Comparison of ENCODE assay signal across 10 cellular contexts in genomic region chr5:125140855-125141254, GRCh38.
DNase-seq lines count a peak whose midpoint lies in the region; ATAC-seq and TF ChIP-seq lines count a peak whose summit lies in the region.
"Had no signal": no experiment of that assay in that cellular context is flagged by ENCODE, and none has a peak within 500 bp of the region (broad histone marks: within the 10 kb centered on the region; RNA-seq: fewer than 3 reads in every experiment).

No MANE protein-coding gene starts in this region.

- no peaks in the 10 kb centered on the region for H3K9me2 ChIP-seq in PC-3 (replicated peaks; ENCODE audit: low read length)

- no peak for TF ChIP-seq CTCF in PC-3 (conservative IDR thresholded peaks at IDR 0.05; ENCODE audit: low read depth, low read length)

- CTCF ChIA-PET in PC-3 (lab: Charles Lee) = no interaction called here

- no peaks in the 10 kb centered on the region for H3K9me3 ChIP-seq in PC-3 (ENCODE audit: low read length)
- H3K9me3 ChIP-seq: A549 had no signal

- BruUV-seq in PC-3 (replicated peaks; lab: Mats Ljungman, UMichigan) = no TSS peak

- no peak overlapping the region for H3K4me2 ChIP-seq in PC-3 (ENCODE audit: low read length)
- H3K4me2 ChIP-seq: A549 had no signal

- H3K27me3 Mint-ChIP-seq in activated T-cell treated with anti-CD3 and anti-CD28 coated beads, Interleukin-2, amount 50 U/mL, for 24 hours = no peaks in the 10 kb centered on the region
- H3K27me3 Mint-ChIP-seq: activated naive CD4-positive, alpha-beta T cell treated with anti-CD3 and anti-CD28 coated beads, Interleukin-2, amount 50 U/mL, for 24 hours had no signal

- H3K4me3 Mint-ChIP-seq in activated T-cell treated with anti-CD3 and anti-CD28 coated beads, Interleukin-2, amount 50 U/mL, for 24 hours = no peak overlapping the region
- H3K4me3 Mint-ChIP-seq: activated naive CD4-positive, alpha-beta T cell treated with anti-CD3 and anti-CD28 coated beads, Interleukin-2, amount 50 U/mL, for 24 hours had no signal

- no peaks in the 10 kb centered on the region for H3F3A ChIP-seq in PC-3 (ENCODE audit: low read length, unreplicated experiment)

- no peak overlapping the region for H3K27ac Mint-ChIP-seq in activated T-cell treated with anti-CD3 and anti-CD28 coated beads, Interleukin-2, amount 50 U/mL, for 24 hours
- H3K27ac Mint-ChIP-seq: activated naive CD4-positive, alpha-beta T cell treated with anti-CD3 and anti-CD28 coated beads, Interleukin-2, amount 50 U/mL, for 24 hours had no signal

- H3K79me2 ChIP-seq in PC-3 (ENCODE audit: low read length) = no peaks in the 10 kb centered on the region

- DNase-seq in NCI-H2196 (lab: John Stamatoyannopoulos, UW; ENCODE audit: unreplicated experiment) = peak; percentile 32
- no peak for DNase-seq in NCI-H2196 treated with DMSO at 0.1 percent for 48 hours (lab: John Stamatoyannopoulos, UW; ENCODE audit: unreplicated experiment)
- DNase-seq in PC-3 = peak; percentile 5
- peak; percentile 38 for DNase-seq in globus pallidus (ENCODE audit: low spot score)
- DNase-seq in superior temporal gyrus (ENCODE audit: extremely low spot score) = peak; percentile 19
- DNase-seq in activated T-cell treated with anti-CD3 and anti-CD28 coated beads, Interleukin-2, amount 50 U/mL, for 24 hours = no peak
- no peak for DNase-seq in stimulated activated CD8-positive, alpha-beta memory T cell treated with anti-CD3 and anti-CD28 coated beads, Interleukin-4, amount 100 ng/mL, for 48 hours
- no peak for DNase-seq in MV-4-11 (lab: John Stamatoyannopoulos, UW)

- no peak overlapping the region for H3K9ac ChIP-seq in PC-3 (ENCODE audit: low read length)

- H3K27ac ChIP-seq in PC-3 (ENCODE audit: low read length) = no peak overlapping the region
- H3K27ac ChIP-seq: A549 had no signal

- H3K4me1 Mint-ChIP-seq in activated T-cell treated with anti-CD3 and anti-CD28 coated beads, Interleukin-2, amount 50 U/mL, for 24 hours (ENCODE audit: low read depth) = no peaks in the 10 kb centered on the region
- H3K4me1 Mint-ChIP-seq: activated naive CD4-positive, alpha-beta T cell treated with anti-CD3 and anti-CD28 coated beads, Interleukin-2, amount 50 U/mL, for 24 hours had no signal

- peaks cover 8% of the 10 kb centered on the region for H3K9me3 Mint-ChIP-seq in activated T-cell treated with anti-CD3 and anti-CD28 coated beads, Interleukin-2, amount 50 U/mL, for 24 hours

- no peak for ATAC-seq in PC-3

- H3K4me1 ChIP-seq in PC-3 (ENCODE audit: insufficient read depth, low read length) = no peaks in the 10 kb centered on the region; the same call in 1 of the 2 replicates
- H3K4me1 ChIP-seq: A549 had no signal

- H4K20me1 ChIP-seq in PC-3 (ENCODE audit: low read length) = no peaks in the 10 kb centered on the region

- no peak overlapping the region for H2AFZ ChIP-seq in PC-3 (ENCODE audit: low read length)

- H3K36me3 ChIP-seq in PC-3 (ENCODE audit: low read depth, low read length) = no peaks in the 10 kb centered on the region

- no peaks in the 10 kb centered on the region for H3K36me3 Mint-ChIP-seq in activated T-cell treated with anti-CD3 and anti-CD28 coated beads, Interleukin-2, amount 50 U/mL, for 24 hours (ENCODE audit: low read depth)

- H3K4me3 ChIP-seq in PC-3 (ENCODE audit: low read length) = no peak overlapping the region
- H3K4me3 ChIP-seq: A549 had no signal

- H3K27me3 ChIP-seq in PC-3 (ENCODE audit: low read length) = no peaks in the 10 kb centered on the region

- intact Hi-C loops in PC-3 (cut with micrococcal nuclease) = no loop called here

- POLR2A ChIA-PET in PC-3 (lab: Charles Lee; ENCODE audit: unreplicated experiment) = no interaction called here

Comparison
In these comparisons a context has a peak if more than half of its experiments do, and no peak if none do; other contexts are left out.
1. DNase-seq: peak in NCI-H2196 (single experiment), PC-3 (single experiment), globus pallidus (single experiment) and superior temporal gyrus (single experiment); none in NCI-H2196 treated with DMSO at 0.1 percent for 48 hours (single experiment), activated T-cell treated with anti-CD3 and anti-CD28 coated beads, Interleukin-2, amount 50 U/mL, for 24 hours (single experiment), stimulated activated CD8-positive, alpha-beta memory T cell treated with anti-CD3 and anti-CD28 coated beads, Interleukin-4, amount 100 ng/mL, for 48 hours (single experiment) and MV-4-11 (single experiment).